Comparison of ENCODE assay signal across 2 cellular contexts in genomic region chr21:41584603-41585176, GRCh38.
TF ChIP-seq lines count a peak whose summit lies in the region.

No MANE protein-coding gene starts in this region.

TF ChIP-seq in IMR-90, 13 proteins besides CTCF, POLR2A, EP300 and RAD21:
- TF ChIP-seq RCOR1 (IDR thresholded peaks at IDR 0.05; ENCODE audit: insufficient replicate concordance, low read length) (no peak), CHD1 (IDR thresholded peaks at IDR 0.05; ENCODE audit: low read depth, low read length) (no peak), BHLHE40 (IDR thresholded peaks at IDR 0.05; ENCODE audit: low read depth, low read length) (no peak), MXI1 (IDR thresholded peaks at IDR 0.05; ENCODE audit: borderline replicate concordance, low read depth, low read length) (no peak), MAFK (IDR thresholded peaks at IDR 0.05; ENCODE audit: low read depth, low read length) (no peak), FOS (IDR thresholded peaks at IDR 0.05; ENCODE audit: low read depth, low read length) (no peak), CEBPB (IDR thresholded peaks at IDR 0.05; ENCODE audit: low read depth, low read length) (no peak), NFE2L2 (IDR thresholded peaks at IDR 0.05; ENCODE audit: low read depth, low read length) (no peak), MAZ (IDR thresholded peaks at IDR 0.05; ENCODE audit: borderline replicate concordance, low read depth, low read length) (no peak), SMC3 (IDR thresholded peaks at IDR 0.05; ENCODE audit: low read depth, low read length) (no peak), USF2 (IDR thresholded peaks at IDR 0.05; ENCODE audit: low read depth, low read length) (no peak)
TF ChIP-seq in IMR-90: peak in this region for 0.

TF ChIP-seq in K562, 482 proteins besides CTCF, POLR2A, EP300 and RAD21:
- TF ChIP-seq, protein P1, sequence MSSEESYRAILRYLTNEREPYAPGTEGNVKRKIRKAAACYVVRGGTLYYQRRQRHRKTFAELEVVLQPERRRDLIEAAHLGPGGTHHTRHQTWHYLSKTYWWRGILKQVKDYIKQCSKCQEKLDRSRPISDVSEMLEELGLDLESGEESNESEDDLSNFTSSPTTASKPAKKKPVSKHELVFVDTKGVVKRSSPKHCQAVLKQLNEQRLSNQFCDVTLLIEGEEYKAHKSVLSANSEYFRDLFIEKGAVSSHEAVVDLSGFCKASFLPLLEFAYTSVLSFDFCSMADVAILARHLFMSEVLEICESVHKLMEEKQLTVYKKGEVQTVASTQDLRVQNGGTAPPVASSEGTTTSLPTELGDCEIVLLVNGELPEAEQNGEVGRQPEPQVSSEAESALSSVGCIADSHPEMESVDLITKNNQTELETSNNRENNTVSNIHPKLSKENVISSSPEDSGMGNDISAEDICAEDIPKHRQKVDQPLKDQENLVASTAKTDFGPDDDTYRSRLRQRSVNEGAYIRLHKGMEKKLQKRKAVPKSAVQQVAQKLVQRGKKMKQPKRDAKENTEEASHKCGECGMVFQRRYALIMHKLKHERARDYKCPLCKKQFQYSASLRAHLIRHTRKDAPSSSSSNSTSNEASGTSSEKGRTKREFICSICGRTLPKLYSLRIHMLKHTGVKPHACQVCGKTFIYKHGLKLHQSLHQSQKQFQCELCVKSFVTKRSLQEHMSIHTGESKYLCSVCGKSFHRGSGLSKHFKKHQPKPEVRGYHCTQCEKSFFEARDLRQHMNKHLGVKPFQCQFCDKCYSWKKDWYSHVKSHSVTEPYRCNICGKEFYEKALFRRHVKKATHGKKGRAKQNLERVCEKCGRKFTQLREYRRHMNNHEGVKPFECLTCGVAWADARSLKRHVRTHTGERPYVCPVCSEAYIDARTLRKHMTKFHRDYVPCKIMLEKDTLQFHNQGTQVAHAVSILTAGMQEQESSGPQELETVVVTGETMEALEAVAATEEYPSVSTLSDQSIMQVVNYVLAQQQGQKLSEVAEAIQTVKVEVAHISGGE (CRISPR knock-in tag; IDR thresholded peaks at IDR 0.05), result 0 out of 6 replicates have a peak, but pooled peaks of 1 of the 3 experiments have one; percentile 12
- TF ChIP-seq GATAD2A (IDR thresholded peaks at IDR 0.05) (no peak), EWSR1 (IDR thresholded peaks at IDR 0.05; ENCODE audit: borderline replicate concordance, low read depth, partially characterized antibody) (no peak), ZZZ3 (IDR thresholded peaks at IDR 0.05) (no peak), CHD1 (IDR thresholded peaks at IDR 0.05; ENCODE audit: low read length) (no peak), RFX1 (IDR thresholded peaks at IDR 0.05) (no peak), HDAC1 (IDR thresholded peaks at IDR 0.05) (0 out of 4 replicates have a peak, but pooled peaks of 1 of the 2 experiments have one; percentile 32), ZNF143 (CRISPR knock-in tag; IDR thresholded peaks at IDR 0.05) (no peak), SMAD3 (CRISPR knock-in tag; conservative IDR thresholded peaks at IDR 0.05) (no peak), POLR2AphosphoS5 (IDR thresholded peaks at IDR 0.05; ENCODE audit: control insufficient read depth, insufficient read depth, low read depth, low read length) (no peak), TBL1XR1 (IDR thresholded peaks at IDR 0.05; ENCODE audit: low read length in 2 of 2) (no peak), CBX5 (IDR thresholded peaks at IDR 0.05; ENCODE audit: borderline replicate concordance, low read depth) (no peak), PHF20 (IDR thresholded peaks at IDR 0.05; ENCODE audit: partially characterized antibody) (peak; percentile 9), DIDO1 (tag; IDR thresholded peaks at IDR 0.05; ENCODE audit: low read depth) (no peak)
- TF ChIP-seq, protein P2, sequence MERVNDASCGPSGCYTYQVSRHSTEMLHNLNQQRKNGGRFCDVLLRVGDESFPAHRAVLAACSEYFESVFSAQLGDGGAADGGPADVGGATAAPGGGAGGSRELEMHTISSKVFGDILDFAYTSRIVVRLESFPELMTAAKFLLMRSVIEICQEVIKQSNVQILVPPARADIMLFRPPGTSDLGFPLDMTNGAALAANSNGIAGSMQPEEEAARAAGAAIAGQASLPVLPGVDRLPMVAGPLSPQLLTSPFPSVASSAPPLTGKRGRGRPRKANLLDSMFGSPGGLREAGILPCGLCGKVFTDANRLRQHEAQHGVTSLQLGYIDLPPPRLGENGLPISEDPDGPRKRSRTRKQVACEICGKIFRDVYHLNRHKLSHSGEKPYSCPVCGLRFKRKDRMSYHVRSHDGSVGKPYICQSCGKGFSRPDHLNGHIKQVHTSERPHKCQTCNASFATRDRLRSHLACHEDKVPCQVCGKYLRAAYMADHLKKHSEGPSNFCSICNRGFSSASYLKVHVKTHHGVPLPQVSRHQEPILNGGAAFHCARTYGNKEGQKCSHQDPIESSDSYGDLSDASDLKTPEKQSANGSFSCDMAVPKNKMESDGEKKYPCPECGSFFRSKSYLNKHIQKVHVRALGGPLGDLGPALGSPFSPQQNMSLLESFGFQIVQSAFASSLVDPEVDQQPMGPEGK (CRISPR knock-in tag; IDR thresholded peaks at IDR 0.05; ENCODE audit: borderline replicate concordance), result no peak
